ENCODE assay signal across 9 cellular contexts in genomic region chr22:30947821-30948454, GRCh38. TPM values are rescaled to one million over a fixed set of nuclear protein-coding genes. Genes with fewer than 3 reads are reported as not detected.
A peak's percentile ranks its signal among the peaks of the same experiment; 100 is the strongest.
DNase-seq lines count a peak whose midpoint lies in the region; ATAC-seq and TF ChIP-seq lines count a peak whose summit lies in the region.
"Had no signal": no experiment of that assay in that cellular context is flagged by ENCODE, and none has a peak within 500 bp of the region (broad histone marks: within the 10 kb centered on the region; RNA-seq: fewer than 3 reads in every experiment).

No MANE protein-coding gene starts in this region.

- intact Hi-C loops in vagina (cut with DNase I): loop anchor here (2.0 kb wide), 1 partner anchor 137 kb away; no protein-coding TSS in a partner anchor

- WGBS in liver: 49% methylated on average over 2 of the region's 2 CpGs

- peaks cover 10% of the 10 kb centered on the region for H3K4me1 Mint-ChIP-seq in chondrocyte (ENCODE audit: low read depth)

- no peaks in the 10 kb centered on the region for H3K9me3 Mint-ChIP-seq in chondrocyte (ENCODE audit: low read depth)
- H3K9me3 Mint-ChIP-seq: CD8-positive, alpha-beta memory T cell had no signal

- no peak overlapping the region for H3K9ac ChIP-seq in liver (ENCODE audit: low read depth in 1 of 2, low read length in 2 of 2)

- H3K27ac ChIP-seq in liver (ENCODE audit: low read depth in 1 of 2, low read length in 2 of 2) (no peak overlapping the region), vagina (peak overlapping the region; percentile 64)

- H3K27me3 Mint-ChIP-seq in chondrocyte (ENCODE audit: low read depth): no peaks in the 10 kb centered on the region

- H3K36me3 ChIP-seq in liver (ENCODE audit: control insufficient read depth in 4 of 4, insufficient read depth in 3 of 4, low read depth in 1 of 4, low read length in 3 of 4): peaks cover 4 to 67% (median 51%) of the 10 kb centered on the region in 4 donors
- H3K36me3 ChIP-seq in vagina: peaks cover 0 to 50% of the 10 kb centered on the region in 2 donors

- TF ChIP-seq CTCF in chondrocyte (IDR thresholded peaks at IDR 0.05) (peak; percentile 83), liver (IDR thresholded peaks at IDR 0.05; ENCODE audit: low read depth, low read length, missing input control) (peak; percentile 52), vagina (IDR thresholded peaks at IDR 0.05) (peak in 1 of 3 experiments; percentile 67)

- H3K4me3 ChIP-seq in liver (ENCODE audit: low read depth in 1 of 3, low read length in 3 of 3): no peak overlapping the region
- H3K4me3 ChIP-seq in vagina: no peak overlapping the region

- H3K27me3 ChIP-seq in liver (ENCODE audit: control insufficient read depth in 4 of 4, insufficient read depth in 4 of 4, low read length in 3 of 4) (no peaks in the 10 kb centered on the region), vagina (no peaks in the 10 kb centered on the region)

- no peaks in the 10 kb centered on the region for H3K4me1 ChIP-seq in liver (ENCODE audit: control insufficient read depth in 4 of 4, insufficient read depth in 4 of 4, low read length in 3 of 4)
- H3K4me1 ChIP-seq in vagina: peaks cover 32% of the 10 kb centered on the region

- peak; percentile 85 to 89 for TF ChIP-seq RAD21 in liver (IDR thresholded peaks at IDR 0.05)

- no peaks in the 10 kb centered on the region for H3K9me3 ChIP-seq in liver (ENCODE audit: control insufficient read depth in 4 of 4, low read length in 3 of 4)
- H3K9me3 ChIP-seq in vagina: no peaks in the 10 kb centered on the region

- no peak overlapping the region for H3K4me3 Mint-ChIP-seq in chondrocyte (ENCODE audit: unreplicated experiment)
- H3K4me3 Mint-ChIP-seq: CD8-positive, alpha-beta memory T cell had no signal

- no peak overlapping the region for H3K27ac Mint-ChIP-seq in chondrocyte (ENCODE audit: unreplicated experiment)

- ATAC-seq in HG03378 (IDR thresholded peaks at IDR 0.05; ENCODE audit: unreplicated experiment): no peak

- TF ChIP-seq POLR2A in vagina (IDR thresholded peaks at IDR 0.05): no peak

- H3K36me3 Mint-ChIP-seq in chondrocyte (ENCODE audit: low read depth): peaks cover 40% of the 10 kb centered on the region

- DNase-seq in NCI-H1694 treated with DMSO at 0.1 percent for 48 hours (lab: John Stamatoyannopoulos, UW): peak; percentile 5
- no peak for DNase-seq in NCI-H1694 (lab: John Stamatoyannopoulos, UW)
- DNase-seq in NCI-H1105 (lab: John Stamatoyannopoulos, UW): peak; percentile 17
- no peak for DNase-seq in chondrocyte (ENCODE audit: low spot score)
- DNase-seq in vagina (ENCODE audit: extremely low spot score in 2 of 2): no peak
- DNase-seq in COLO668 (lab: John Stamatoyannopoulos, UW; ENCODE audit: unreplicated experiment): no peak

TF ChIP-seq in liver, 16 proteins besides CTCF, POLR2A, EP300 and RAD21:
- TF ChIP-seq HNF4A (conservative IDR thresholded peaks at IDR 0.05) (no peak), YY1 (IDR thresholded peaks at IDR 0.05) (no peak), GABPA (IDR thresholded peaks at IDR 0.05 in 1 of 2, conservative IDR thresholded peaks at IDR 0.05 in 1 of 2) (no peak), NR2F2 (IDR thresholded peaks at IDR 0.05) (no peak), EGR1 (IDR thresholded peaks at IDR 0.05; ENCODE audit: low read depth in 2 of 2) (no peak)

RNA-seq across cellular contexts. Expression of gene MORC2, which starts 20.6 kb away (rescaled TPM):
- total RNA-seq in chondrocyte (29.3 to 31.6 TPM (median 29.6 TPM) in 3 replicates), liver (10 to 100 TPM; 11.4 to 12.0 TPM), vagina (18.4 TPM)
- 1 to 10 TPM; 4.2 to 8.3 TPM for polyA plus RNA-seq in liver

RNA-seq across cellular contexts. Expression of gene TUG1, which starts 21.1 kb away (rescaled TPM):
- total RNA-seq in chondrocyte (74.7 to 81.4 TPM (median 76.8 TPM) in 3 replicates), liver (10 to 100 TPM; 24.8 to 32.9 TPM), vagina (85.0 TPM)
- 10 to 100 TPM; 11.3 to 11.6 TPM for polyA plus RNA-seq in liver

Comparison
In these comparisons a context has a peak if more than half of its experiments do, and no peak if none do; other contexts are left out.
1. DNase-seq: peak in NCI-H1694 treated with DMSO at 0.1 percent for 48 hours (single experiment) and NCI-H1105 (single experiment); none in NCI-H1694 (single experiment), chondrocyte (single experiment), vagina (0 of 2) and COLO668 (single experiment).